8 cellular contexts compared by ENCODE assay signal in genomic region chr13:52455677-52456041, GRCh38. TPM values are rescaled to one million over a fixed set of nuclear protein-coding genes. Genes with fewer than 3 reads are reported as not detected.
DNase-seq lines count a peak whose midpoint lies in the region; ATAC-seq and TF ChIP-seq lines count a peak whose summit lies in the region.

No MANE protein-coding gene starts in this region.

- H3K4me3 ChIP-seq in BLaER1 (peak overlapping the region; percentile 79), mucosa of descending colon (peak overlapping the region; percentile 68)

- H4K20me1 ChIP-seq in BLaER1 = peaks cover 32% of the 10 kb centered on the region

- ATAC-seq in GM19351 (IDR thresholded peaks at IDR 0.05; ENCODE audit: unreplicated experiment) = peak; percentile 31
- peak; percentile 17 for ATAC-seq in HG03521 (IDR thresholded peaks at IDR 0.05; ENCODE audit: unreplicated experiment)
- ATAC-seq in mucosa of descending colon = peak; percentile 65

- peaks cover 51% of the 10 kb centered on the region for H3K4me1 ChIP-seq in BLaER1
- H3K4me1 ChIP-seq in mucosa of descending colon (ENCODE audit: low read depth) = peaks cover 10% of the 10 kb centered on the region

- intact Hi-C loops in mucosa of descending colon (cut with DNase I, micrococcal nuclease) = loop anchor here in 1 of 2 donors (10.0 kb wide), 1 partner anchor 111 kb away; no protein-coding TSS in a partner anchor

- peak overlapping the region; percentile 87 for H3K9ac ChIP-seq in BLaER1

- DNase-seq in NOMO-1 treated with dmso at 0.1 percent for 144 hours (lab: John Stamatoyannopoulos, UW; ENCODE audit: unreplicated experiment) = peak; percentile 65
- DNase-seq in activated T-cell treated with anti-CD3 and anti-CD28 coated beads for 1 hour (ENCODE audit: low read depth) = peak; percentile 72
- DNase-seq in epidermal melanocyte (ENCODE audit: insufficient read length, low spot score) = peak; percentile 34
- DNase-seq in mucosa of descending colon = peak; percentile 80 to 84 (median 83)
- DNase-seq in stimulated activated CD8-positive, alpha-beta memory T cell treated with anti-CD3 and anti-CD28 coated beads, Interleukin-4, amount 100 ng/mL, for 1 hour (ENCODE audit: low read depth in 2 of 2, low spot score in 1 of 2) = peak; percentile 29 to 49

- peak overlapping the region; percentile 81 for H3K4me2 ChIP-seq in BLaER1

- H3K36me3 ChIP-seq in BLaER1 (peaks cover 38% of the 10 kb centered on the region), mucosa of descending colon (ENCODE audit: low read depth) (no peaks in the 10 kb centered on the region)

- H3K9me3 ChIP-seq in BLaER1 (no peaks in the 10 kb centered on the region), mucosa of descending colon (no peaks in the 10 kb centered on the region)

- H3K27ac ChIP-seq in BLaER1 = peak overlapping the region; percentile 92

- H3K27me3 ChIP-seq in BLaER1 = no peaks in the 10 kb centered on the region

- no peak for TF ChIP-seq CTCF in mucosa of descending colon (IDR thresholded peaks at IDR 0.05)

RNA-seq across cellular contexts. Expression of gene CKAP2, which starts 0.4 kb away (rescaled TPM):
- 10 to 100 TPM in 1 of 3 donors, 1 to 10 TPM in 2; 5.7 to 18.8 (median 9.8) TPM for total RNA-seq in mucosa of descending colon

RNA-seq across cellular contexts. Expression of gene VPS36, which starts 5.2 kb away (rescaled TPM):
- 10 to 100 TPM; 44.3 to 71.3 (median 58.1) TPM for total RNA-seq in mucosa of descending colon

RNA-seq across cellular contexts. Expression of gene THSD1, which starts 49.7 kb away (rescaled TPM):
- total RNA-seq in mucosa of descending colon = 1 to 10 TPM; 1.2 to 3.2 (median 2.0) TPM

Comparison
In these comparisons a context has a peak if more than half of its experiments do, and no peak if none do; other contexts are left out.
1. Peak in every context shown above with its lines: DNase-seq, ATAC-seq, H3K4me3 ChIP-seq and H3K27ac ChIP-seq.